ENCODE assay signal across 17 cellular contexts in genomic region chr9:16625106-16625505, GRCh38.
DNase-seq lines count a peak whose midpoint lies in the region; ATAC-seq and TF ChIP-seq lines count a peak whose summit lies in the region.
"Had no signal": no experiment of that assay in that cellular context is flagged by ENCODE, and none has a peak within 500 bp of the region (broad histone marks: within the 10 kb centered on the region; RNA-seq: fewer than 3 reads in every experiment).

No MANE protein-coding gene starts in this region.

- H3K79me2 ChIP-seq in H9 (ENCODE audit: insufficient read depth, low read length) = no peaks in the 10 kb centered on the region

- H3K79me1 ChIP-seq in H9 (ENCODE audit: insufficient read depth, low read depth, low read length, poor library complexity, severe bottlenecking) (no peaks in the 10 kb centered on the region), mesenchymal stem cell (replicated peaks; ENCODE audit: low read length, poor library complexity, severe bottlenecking) (peaks cover 19% of the 10 kb centered on the region)

- TF ChIP-seq EP300 in stomach (IDR thresholded peaks at IDR 0.05) = no peak

- H3K4ac ChIP-seq in H9 (ENCODE audit: low read depth, low read length) = no peak overlapping the region
- H3K4ac ChIP-seq in mesenchymal stem cell (ENCODE audit: low read depth in 1 of 2, low read length in 2 of 2) = peak overlapping the region in 1 of 2 experiments; percentile 7

- no peaks in the 10 kb centered on the region for H3K36me3 Mint-ChIP-seq in H9 (ENCODE audit: insufficient read depth in 1 of 3, low read depth in 3 of 3)
- H3K36me3 Mint-ChIP-seq: CD4-positive, CD25-positive, alpha-beta regulatory T cell had no signal

- H2BK12ac ChIP-seq in H9 (ENCODE audit: insufficient read length, low read depth, low read length) (no peak overlapping the region), mesenchymal stem cell (ENCODE audit: low read length in 2 of 2) (no peak overlapping the region)

- no peak overlapping the region for H2AK5ac ChIP-seq in H9 (ENCODE audit: insufficient read length, low read length)
- peak overlapping the region; percentile 94 for H2AK5ac ChIP-seq in mesenchymal stem cell (ENCODE audit: low read length, severe bottlenecking)

- H2BK15ac ChIP-seq in H9 (ENCODE audit: low read depth, low read length) (no peak overlapping the region), mesenchymal stem cell (ENCODE audit: low read depth, poor library complexity, severe bottlenecking) (no peak overlapping the region)

- intact Hi-C loops in stomach (cut with DNase I; ENCODE audit: low total_unique reads) = no loop called here

- no peaks in the 10 kb centered on the region for H4K20me1 ChIP-seq in H9 (ENCODE audit: control insufficient read depth, insufficient read depth, insufficient read length)

- no peak for DNase-seq in H9
- no peak for DNase-seq in mesenchymal stem cell
- DNase-seq in stomach = no peak
- DNase-seq in T-helper 1 cell = no peak
- DNase-seq in stimulated activated naive CD8-positive, alpha-beta T cell treated with anti-CD3 and anti-CD28 coated beads, Interleukin-15, Interleukin-2, amounts not matched to agents 100 U/mL and 50 U/mL, for 24 hours = no peak
- DNase-seq in GF-D8 (lab: John Stamatoyannopoulos, UW) = no peak
- DNase-seq: activated CD8-positive, alpha-beta T cell treated with anti-CD3 and anti-CD28 coated beads, Interleukin-2, amount 10 ng/mL, durations not matched to agents 7 days and 5 days; CD4-positive, CD25-positive, alpha-beta regulatory T cell; head of caudate nucleus; Karpas-422; NCI-H1694; NCI-H524 treated with DMSO at 0.1 percent for 48 hours; Peyer's patch had no signal

- H3K4me1 Mint-ChIP-seq in H9 = peaks cover 71 to 78% of the 10 kb centered on the region in 2 experiments
- H3K4me1 Mint-ChIP-seq: CD4-positive, CD25-positive, alpha-beta regulatory T cell had no signal

- H4K5ac ChIP-seq in H9 (ENCODE audit: insufficient read length, low read depth, low read length) = no peak overlapping the region

- no peak for TF ChIP-seq POLR2A in stomach (IDR thresholded peaks at IDR 0.05)

- H3K4me2 ChIP-seq in H9 (ENCODE audit: insufficient read depth, insufficient read length, low read length) (no peak overlapping the region), mesenchymal stem cell (ENCODE audit: low read length, poor library complexity, severe bottlenecking) (peak overlapping the region; percentile 24)

- no peak for TF ChIP-seq CTCF in H9 (conservative IDR thresholded peaks at IDR 0.05)
- TF ChIP-seq CTCF in stomach (IDR thresholded peaks at IDR 0.05) = no peak

- no peak overlapping the region for H3K27ac ChIP-seq in H9 (ENCODE audit: insufficient read length, low read depth, low read length)
- peak overlapping the region; percentile 92 for H3K27ac ChIP-seq in mesenchymal stem cell (ENCODE audit: low read length, poor library complexity, severe bottlenecking)
- H3K27ac ChIP-seq in stomach = peak overlapping the region in 3 of 5 donors; percentile 51 to 61 (median 60)
- H3K27ac ChIP-seq: prostate gland, VCaP had no signal

- no peak overlapping the region for H2BK20ac ChIP-seq in H9 (ENCODE audit: low read depth, low read length, poor library complexity, severe bottlenecking)

- WGBS in H9 (ENCODE audit: extremely low coverage, insufficient read length, low lambda C conversion rate) = no CpG with 5 or more reads among the region's 3 CpGs
- WGBS in mesenchymal stem cell = no CpG with 5 or more reads among the region's 3 CpGs
- 64 to 83% (median 72%) methylated on average over 3 of the region's 3 CpGs for WGBS in stomach, 5 donors

- no peak overlapping the region for H3T11ph ChIP-seq in H9 (ENCODE audit: low read length)

- no peak overlapping the region for H3K23ac ChIP-seq in H9 (ENCODE audit: insufficient read length, low read depth, low read length)
- no peak overlapping the region for H3K23ac ChIP-seq in mesenchymal stem cell (ENCODE audit: low read length in 2 of 2)

- H3K4me3 Mint-ChIP-seq in H9 = no peak overlapping the region
- H3K4me3 Mint-ChIP-seq: activated CD8-positive, alpha-beta T cell treated with anti-CD3 and anti-CD28 coated beads, Interleukin-2, amount 10 ng/mL, durations not matched to agents 7 days and 5 days; CD4-positive, CD25-positive, alpha-beta regulatory T cell had no signal

- H2BK5ac ChIP-seq in H9 (ENCODE audit: insufficient read length, low read length) = no peak overlapping the region
- no peak overlapping the region for H2BK5ac ChIP-seq in mesenchymal stem cell (ENCODE audit: low read depth, low read length, poor library complexity, severe bottlenecking)

- H3K9ac ChIP-seq in H9 (ENCODE audit: extremely low read depth, insufficient read length, low read length) (no peak overlapping the region), mesenchymal stem cell (ENCODE audit: low read length) (peak overlapping the region; percentile 92)
- H3K9ac ChIP-seq: GM23248 had no signal

- no peaks in the 10 kb centered on the region for H3K23me2 ChIP-seq in H9 (ENCODE audit: insufficient read length, low read depth, low read length, poor library complexity, severe bottlenecking)

- no peaks in the 10 kb centered on the region for H3K9me3 ChIP-seq in H9 (ENCODE audit: control insufficient read depth, low read depth, low read length)
- H3K9me3 ChIP-seq in mesenchymal stem cell (ENCODE audit: control insufficient read depth, low read length) = no peaks in the 10 kb centered on the region
- H3K9me3 ChIP-seq in stomach = no peaks in the 10 kb centered on the region
- H3K9me3 ChIP-seq: Peyer's patch, prostate gland had no signal

- H3K27me3 Mint-ChIP-seq in H9 (ENCODE audit: low read depth) = no peaks in the 10 kb centered on the region
- H3K27me3 Mint-ChIP-seq: CD4-positive, CD25-positive, alpha-beta regulatory T cell had no signal

- H3K27ac Mint-ChIP-seq in H9 = peak overlapping the region in 2 of 3 experiments; percentile 5 to 56; a peak in 2 of 7 replicates
- H3K27ac Mint-ChIP-seq: activated CD8-positive, alpha-beta T cell treated with anti-CD3 and anti-CD28 coated beads, Interleukin-2, amount 10 ng/mL, durations not matched to agents 7 days and 5 days; CD4-positive, CD25-positive, alpha-beta regulatory T cell had no signal

- H3K27me3 ChIP-seq in H9 (ENCODE audit: insufficient read depth, low read length) = no peaks in the 10 kb centered on the region
- no peaks in the 10 kb centered on the region for H3K27me3 ChIP-seq in mesenchymal stem cell (ENCODE audit: control insufficient read depth in 1 of 2, insufficient read depth in 1 of 2, low read length in 2 of 2)
- no peaks in the 10 kb centered on the region for H3K27me3 ChIP-seq in stomach
- H3K27me3 ChIP-seq: Peyer's patch had no signal

- H4K8ac ChIP-seq in H9 (replicated peaks; ENCODE audit: insufficient read length, low read depth, low read length) (no peak overlapping the region), mesenchymal stem cell (ENCODE audit: low read length) (no peak overlapping the region)

- H3K4me3 ChIP-seq in mesenchymal stem cell (ENCODE audit: insufficient read depth in 1 of 2, low read depth in 1 of 2, low read length in 2 of 2) = peak overlapping the region in 1 of 2 experiments; percentile 63
- H3K4me3 ChIP-seq in stomach = no peak overlapping the region
- H3K4me3 ChIP-seq: Peyer's patch, prostate gland had no signal

- H3K18ac ChIP-seq in H9 (ENCODE audit: insufficient read length, low read depth, low read length) = no peak overlapping the region
- H3K18ac ChIP-seq in mesenchymal stem cell (ENCODE audit: low read depth in 1 of 2, low read length in 2 of 2) = no peak overlapping the region

- H3K14ac ChIP-seq in H9 (ENCODE audit: insufficient read depth, low read length) (no peak overlapping the region), mesenchymal stem cell (ENCODE audit: low read length in 2 of 2) (no peak overlapping the region)

- peaks cover 8% of the 10 kb centered on the region; the same call in 1 of the 2 replicates for H3K4me1 ChIP-seq in H9 (ENCODE audit: insufficient read depth, low read length)
- H3K4me1 ChIP-seq in mesenchymal stem cell (ENCODE audit: control insufficient read depth, insufficient read depth, low read depth, low read length) = peaks cover 8% of the 10 kb centered on the region
- peaks cover 0 to 52% (median 14%) of the 10 kb centered on the region in 4 donors for H3K4me1 ChIP-seq in stomach
- H3K4me1 ChIP-seq: prostate gland had no signal

- peaks cover 0 to 7% of the 10 kb centered on the region in 2 experiments for H3K36me3 ChIP-seq in mesenchymal stem cell (ENCODE audit: control insufficient read depth in 1 of 2, insufficient read depth in 2 of 2, low read depth in 1 of 2, low read length in 2 of 2)
- no peaks in the 10 kb centered on the region for H3K36me3 ChIP-seq in stomach
- H3K36me3 ChIP-seq: Peyer's patch, prostate gland had no signal

- peak; percentile 11 for ATAC-seq in SK-N-SH treated with all-trans-retinoic acid at 6 μM for 48 hours
- ATAC-seq in stimulated activated naive CD8-positive, alpha-beta T cell treated with anti-CD3 and anti-CD28 coated beads, Interleukin-15, Interleukin-2, amounts not matched to agents 100 U/mL and 50 U/mL, for 24 hours = no peak
- ATAC-seq: activated CD8-positive, alpha-beta T cell treated with anti-CD3 and anti-CD28 coated beads, Interleukin-2, amount 10 ng/mL, durations not matched to agents 7 days and 5 days had no signal

- H4K91ac ChIP-seq in H9 (ENCODE audit: insufficient read length, low read depth, low read length) (no peak overlapping the region), mesenchymal stem cell (ENCODE audit: low read length) (no peak overlapping the region)

- H3K56ac ChIP-seq in H9 (ENCODE audit: insufficient read length, low read depth, low read length) = no peak overlapping the region

- no peaks in the 10 kb centered on the region for H3K9me3 Mint-ChIP-seq in H9

- H2BK120ac ChIP-seq in H9 (ENCODE audit: low read depth, low read length, poor library complexity, severe bottlenecking) (no peak overlapping the region), mesenchymal stem cell (ENCODE audit: low read depth, low read length) (no peak overlapping the region)

- H2AFZ ChIP-seq in H9 (ENCODE audit: low read length) (no peak overlapping the region), mesenchymal stem cell (ENCODE audit: low read depth, low read length) (no peak overlapping the region)
- H2AFZ ChIP-seq: GM23248 had no signal

TF ChIP-seq in SK-N-SH treated with all-trans-retinoic acid at 6 μM for 48 hours, 23 proteins besides CTCF, POLR2A, EP300 and RAD21:
- no peak for TF ChIP-seq RARB (CRISPR knock-in tag; IDR thresholded peaks at IDR 0.05)
- TF ChIP-seq PPARA (CRISPR knock-in tag; IDR thresholded peaks at IDR 0.05; ENCODE audit: borderline replicate concordance) = no peak
- TF ChIP-seq ISL1 (CRISPR knock-in tag; IDR thresholded peaks at IDR 0.05) = 0 out of 2 replicates have a peak, but pooled peaks have one; percentile 12
